Comparison of ENCODE assay signal across 25 cellular contexts in the genomic region with DNA sequence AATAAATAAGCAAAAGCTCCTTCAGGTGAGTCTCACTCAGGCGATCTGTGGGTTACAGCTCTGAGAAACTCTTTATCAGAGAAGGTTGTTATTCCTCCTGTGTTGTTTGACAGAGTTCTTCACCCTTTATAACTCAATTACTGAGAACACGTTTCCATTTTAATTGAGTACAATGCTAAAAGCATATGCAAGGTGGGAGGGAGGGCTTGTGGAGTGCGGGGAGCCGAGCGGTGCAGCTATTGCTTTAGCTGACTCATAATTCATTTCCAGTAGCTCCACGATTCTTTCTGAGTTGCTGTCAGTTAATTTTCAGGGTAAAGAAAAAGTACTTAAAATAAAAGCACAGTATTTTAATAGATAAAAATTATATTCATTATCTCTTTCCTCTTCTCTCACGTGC.
"Had no signal": no experiment of that assay in that cellular context is flagged by ENCODE, and none has a peak within 500 bp of the region (broad histone marks: within the 10 kb centered on the region; RNA-seq: fewer than 3 reads in every experiment).

No MANE protein-coding gene starts in this region.

- H3K4me1 ChIP-seq: suprapubic skin, testis, tibial artery, transverse colon, upper lobe of right lung, uterus had no signal

- H3K36me3 ChIP-seq: stomach, suprapubic skin, thoracic aorta, thyroid gland, tibial artery, tibial nerve, transverse colon, upper lobe of left lung, upper lobe of right lung, uterus had no signal

- H3K27me3 ChIP-seq: stomach, suprapubic skin, testis, thyroid gland, tibial artery, tibial nerve, transverse colon, upper lobe of left lung, upper lobe of right lung, uterus, vagina had no signal

- H3K9me3 ChIP-seq: stomach, suprapubic skin, testis, thoracic aorta, thyroid gland, tibial artery, tibial nerve, transverse colon, upper lobe of left lung, upper lobe of right lung, uterus, vagina had no signal

- H3K4me3 ChIP-seq: stomach, suprapubic skin, testis, thoracic aorta, thyroid gland, tibial artery, tibial nerve, transverse colon, upper lobe of left lung, upper lobe of right lung, uterus, vagina had no signal

- FAIRE-seq: urothelium cell line had no signal

- H3K27ac ChIP-seq: stomach, suprapubic skin, testis, thoracic aorta, thyroid gland, tibial artery, tibial nerve, transverse colon, upper lobe of left lung, upper lobe of right lung, uterus, vagina had no signal

- DNase-seq: stimulated activated CD4-positive, alpha-beta T cell treated with anti-CD3 and anti-CD28 coated beads, Interleukin-2, amount 100 ng/mL, for 48 hours; stimulated activated CD4-positive, alpha-beta T cell treated with anti-CD3 and anti-CD28 coated beads, Interleukin-4, amount 100 ng/mL, for 1 hour; stimulated activated CD4-positive, alpha-beta T cell treated with anti-CD3 and anti-CD28 coated beads, Interleukin-4, amount 100 ng/mL, for 24 hours; stimulated activated CD4-positive, alpha-beta T cell treated with anti-CD3 and anti-CD28 coated beads, Interleukin-4, amount 100 ng/mL, for 4 hours; stimulated activated CD8-positive, alpha-beta memory T cell treated with anti-CD3 and anti-CD28 coated beads, Interleukin-4, amount 100 ng/mL, for 48 hours; stimulated activated naive B cell treated with anti-CD40 and anti-IgM and Interleukin-4, amounts not matched to agents 10 μg/mL and 1 μg/mL and 100 μg/mL, for 72 hours; stimulated activated naive CD4-positive, alpha-beta T cell; stimulated activated naive CD4-positive, alpha-beta T cell treated with Interleukin-2 at 50 U/mL for 16 hours; stimulated activated naive CD8-positive, alpha-beta T cell treated with anti-CD3 and anti-CD28 coated beads, Interleukin-15, amount 100 ng/mL, for 72 hours; stimulated activated naive CD8-positive, alpha-beta T cell treated with anti-CD3 and anti-CD28 coated beads, Interleukin-15, Interleukin-2, amounts not matched to agents 100 U/mL and 50 U/mL, for 24 hours; stomach; substantia nigra; testis; thyroid gland; tibial artery; transverse colon; trophoblast cell; upper lobe of left lung; upper lobe of right lung; uterus had no signal
